In genomic region chr15:34233614-34234013, GRCh38 we compare ENCODE assay signal across 22 cellular contexts. TPM values are rescaled to one million over a fixed set of nuclear protein-coding genes. Genes with fewer than 3 reads are reported as not detected.
DNase-seq lines count a peak whose midpoint lies in the region; ATAC-seq, FAIRE-seq and TF ChIP-seq lines count a peak whose summit lies in the region.
"Had no signal": no experiment of that assay in that cellular context is flagged by ENCODE, and none has a peak within 500 bp of the region (broad histone marks: within the 10 kb centered on the region; RNA-seq: fewer than 3 reads in every experiment).

No MANE protein-coding gene starts in this region.

- H3K9me3 ChIP-seq in GM12878 (replicated peaks; ENCODE audit: control insufficient read depth, insufficient read depth, low read length) (no peaks in the 10 kb centered on the region), upper lobe of left lung (no peaks in the 10 kb centered on the region), endodermal cell (ENCODE audit: control insufficient read depth, low read length) (no peaks in the 10 kb centered on the region)
- H3K9me3 ChIP-seq: ascending aorta, tibial nerve had no signal

- in situ Hi-C loops in GM12878 (cut with MboI): loop anchor here (25.0 kb wide), 1 partner anchor 354 kb away; the partner anchor contains the start of gene GOLGA8B

- no peak overlapping the region for H2AFZ ChIP-seq in GM12878 (ENCODE audit: control insufficient read depth, low read depth, low read length)

- peaks cover 0 to 7% of the 10 kb centered on the region in 2 donors for H3K36me3 Mint-ChIP-seq in activated naive CD4-positive, alpha-beta T cell treated with anti-CD3 and anti-CD28 coated beads, Interleukin-2, amount 50 U/mL, for 72 hours
- H3K36me3 Mint-ChIP-seq in endodermal cell (ENCODE audit: low read depth): peaks cover 42% of the 10 kb centered on the region

- no peak for DNase-seq in activated naive CD4-positive, alpha-beta T cell treated with anti-CD3 and anti-CD28 coated beads, Interleukin-2, amount 50 U/mL, for 72 hours (ENCODE audit: low spot score in 2 of 2)
- no peak for DNase-seq in activated naive CD4-positive, alpha-beta T cell treated with anti-CD3 and anti-CD28 coated beads, Interleukin-2, amount 50 U/mL, for 16 hours
- DNase-seq in NCI-H510A (lab: John Stamatoyannopoulos, UW) (peak; percentile 31), GM12878 (ENCODE audit: low read depth, low spot score) (no peak), upper lobe of left lung (peak in 1 of 2 donors; percentile 72), endodermal cell (no peak), T-helper 1 cell (no peak)
- DNase-seq: activated CD4-positive, alpha-beta T cell treated with anti-CD3 and anti-CD28 coated beads, Interleukin-2, amount 50 U/mL, for 48 hours; activated effector memory CD4-positive, alpha-beta T cell treated with Interleukin-2 at 50 U/mL for 16 hours; HFFc6; IMR-90; mammary epithelial cell; NCI-H1694; NCI-H748 treated with DMSO at 0.1 percent for 48 hours; occipital lobe; stimulated activated CD4-positive, alpha-beta T cell treated with anti-CD3 and anti-CD28 coated beads, Interleukin-15, amount 100 ng/mL, for 24 hours; stimulated activated naive CD4-positive, alpha-beta T cell; WERI-Rb-1 had no signal

- ATAC-seq in activated naive CD4-positive, alpha-beta T cell treated with anti-CD3 and anti-CD28 coated beads, Interleukin-2, amount 50 U/mL, for 72 hours: peak; percentile 49 to 61
- ATAC-seq in GM12878: no peak
- ATAC-seq in upper lobe of left lung (ENCODE audit: low FRiP score in 2 of 2): peak; percentile 42 to 89
- ATAC-seq in GM18519 (IDR thresholded peaks at IDR 0.05; ENCODE audit: low FRiP score, unreplicated experiment): no peak

- RAD21 ChIA-PET in GM12878 (lab: Charles Lee; ENCODE audit: unreplicated experiment): no interaction called here

- H3K4me3 Mint-ChIP-seq in endodermal cell: no peak overlapping the region
- H3K4me3 Mint-ChIP-seq: HFFc6 had no signal

- CTCF ChIA-PET in GM12878 (lab: Yijun Ruan, JAX): interaction anchor here (0.7 to 2.0 kb wide), 5 partner anchors 8 to 134 kb away, joined by 3 to 7 read pairs (median 4); partner anchors contain the start of gene LPCAT4

- WGBS in GM12878 (ENCODE audit: insufficient coverage, insufficient replicate concordance, low lambda C conversion rate, missing lambda C conversion rate): 24% methylated on average over 6 of the region's 6 CpGs
- 68 to 73% methylated on average over 6 of the region's 6 CpGs for WGBS in upper lobe of left lung, 2 donors
- 90 to 100% methylated on average over 4 to 6 of the region's 6 CpGs for whole genome bisulfite sequencing in endodermal cell (ENCODE audit: insufficient coverage in 1 of 2, insufficient read length in 1 of 2), 2 experiments

- no peaks in the 10 kb centered on the region for H3K4me1 Mint-ChIP-seq in endodermal cell

- H3K4me1 ChIP-seq in GM12878 (ENCODE audit: control insufficient read depth, insufficient read depth, low read length) (no peaks in the 10 kb centered on the region), upper lobe of left lung (peaks cover 0 to 4% (median 0%) of the 10 kb centered on the region in 4 donors), endodermal cell (ENCODE audit: control insufficient read depth, insufficient read depth, low read length) (no peaks in the 10 kb centered on the region)
- H3K4me1 ChIP-seq: ascending aorta, tibial nerve had no signal

- H3K9ac ChIP-seq in GM12878 (ENCODE audit: control insufficient read depth, insufficient read depth, low read length): no peak overlapping the region
- no peak overlapping the region for H3K9ac ChIP-seq in endodermal cell (ENCODE audit: extremely low read depth, low read length, poor library complexity, severe bottlenecking)

- H3K4me3 ChIP-seq in GM12878: no peak overlapping the region
- no peak overlapping the region for H3K4me3 ChIP-seq in upper lobe of left lung
- H3K4me3 ChIP-seq in endodermal cell (ENCODE audit: low read length): no peak overlapping the region
- H3K4me3 ChIP-seq: ascending aorta, tibial nerve had no signal

- no peaks in the 10 kb centered on the region for H3K27me3 Mint-ChIP-seq in endodermal cell (ENCODE audit: insufficient read depth)

- H3K79me2 ChIP-seq in GM12878 (ENCODE audit: control insufficient read depth, insufficient read depth, low read length): no peaks in the 10 kb centered on the region

- intact Hi-C loops in GM12878 (cut with micrococcal nuclease; ENCODE audit: unreplicated experiment): no loop called here

- H3K27ac Mint-ChIP-seq in activated naive CD4-positive, alpha-beta T cell treated with anti-CD3 and anti-CD28 coated beads, Interleukin-2, amount 50 U/mL, for 72 hours: peak overlapping the region in 1 of 2 donors; percentile 12
- H3K27ac Mint-ChIP-seq in endodermal cell: no peak overlapping the region
- H3K27ac Mint-ChIP-seq: HFFc6 had no signal

- TF ChIP-seq CTCF in GM12878 (IDR thresholded peaks at IDR 0.05 in 2 of 3, conservative IDR thresholded peaks at IDR 0.05 in 1 of 3; ENCODE audit: control insufficient read depth in 2 of 3, extremely low read depth in 1 of 3, insufficient read depth in 1 of 3, low read depth in 3 of 3, low read length in 3 of 3): no peak
- TF ChIP-seq CTCF in upper lobe of left lung (IDR thresholded peaks at IDR 0.05): no peak
- no peak for TF ChIP-seq CTCF in endodermal cell (conservative IDR thresholded peaks at IDR 0.05)

- H3K27me3 ChIP-seq in GM12878 (replicated peaks in 1 of 2; ENCODE audit: control insufficient read depth in 2 of 2, insufficient read depth in 2 of 2, low read length in 1 of 2): no peaks in the 10 kb centered on the region
- H3K27me3 ChIP-seq in upper lobe of left lung: no peaks in the 10 kb centered on the region
- H3K27me3 ChIP-seq in endodermal cell (ENCODE audit: control insufficient read depth, insufficient read depth, low read length, poor library complexity, severe bottlenecking): no peaks in the 10 kb centered on the region
- H3K27me3 ChIP-seq: ascending aorta, tibial nerve had no signal

- no TSS peak for BruUV-seq in GM12878 (replicated peaks; lab: Mats Ljungman, UMichigan)

- POLR2A ChIA-PET in GM12878 (lab: Charles Lee): interaction anchor here (0.6 to 0.9 kb wide), 2 partner anchors 23 to 136 kb away, joined by 3 read pairs; no protein-coding TSS in a partner anchor

- no peak for FAIRE-seq in GM12878 (lab: Jason Lieb, UNC)
- FAIRE-seq: GM18507 had no signal

- peaks cover 5 to 52% of the 10 kb centered on the region in 2 experiments for H3K36me3 ChIP-seq in GM12878 (ENCODE audit: control insufficient read depth in 2 of 2, insufficient read depth in 2 of 2, low read length in 1 of 2)
- H3K36me3 ChIP-seq in upper lobe of left lung: peaks cover 28 to 95% (median 60%) of the 10 kb centered on the region in 4 donors
- H3K36me3 ChIP-seq in endodermal cell (ENCODE audit: control insufficient read depth, insufficient read depth, low read length): peaks cover 29% of the 10 kb centered on the region

- TF ChIP-seq EP300 in GM12878 (IDR thresholded peaks at IDR 0.05; ENCODE audit: borderline replicate concordance in 1 of 2, control insufficient read depth in 1 of 2, low read depth in 2 of 2, low read length in 2 of 2) (no peak), upper lobe of left lung (IDR thresholded peaks at IDR 0.05) (peak in 1 of 4 donors; percentile 56)

- H3K27ac ChIP-seq in GM12878 (ENCODE audit: control insufficient read depth, insufficient read depth): no peak overlapping the region
- peak overlapping the region in 1 of 4 donors; percentile 22 for H3K27ac ChIP-seq in upper lobe of left lung
- no peak overlapping the region for H3K27ac ChIP-seq in endodermal cell (ENCODE audit: low read depth, low read length)
- H3K27ac ChIP-seq: ascending aorta, tibial nerve, WERI-Rb-1 had no signal

- TF ChIP-seq RAD21 in GM12878 (IDR thresholded peaks at IDR 0.05; ENCODE audit: insufficient read depth, low read depth, low read length): no peak

- SMC1A ChIA-PET in GM12878 (lab: Charles Lee; ENCODE audit: uncharacterized antibody, unreplicated experiment): interaction anchor here (0.7 to 1.8 kb wide), 5 partner anchors 8 to 134 kb away, joined by 3 to 8 read pairs (median 5); partner anchors contain the start of gene LPCAT4

- H3K9me3 Mint-ChIP-seq in activated naive CD4-positive, alpha-beta T cell treated with anti-CD3 and anti-CD28 coated beads, Interleukin-2, amount 50 U/mL, for 72 hours: no peaks in the 10 kb centered on the region
- no peaks in the 10 kb centered on the region for H3K9me3 Mint-ChIP-seq in endodermal cell
- H3K9me3 Mint-ChIP-seq: HFFc6 had no signal

- TF ChIP-seq POLR2A in GM12878 (IDR thresholded peaks at IDR 0.05; ENCODE audit: low read depth, low read length) (0 out of 2 replicates have a peak, but pooled peaks have one; percentile 26), upper lobe of left lung (IDR thresholded peaks at IDR 0.05) (no peak)

- no peak overlapping the region for H3K4me2 ChIP-seq in GM12878 (ENCODE audit: control insufficient read depth, insufficient read depth)

- H4K20me1 ChIP-seq in GM12878 (ENCODE audit: control insufficient read depth, insufficient read depth): no peaks in the 10 kb centered on the region

RNA-seq across cellular contexts. Expression of gene EMC4, which starts 8.8 kb away (rescaled TPM):
- total RNA-seq in activated naive CD4-positive, alpha-beta T cell treated with anti-CD3 and anti-CD28 coated beads, Interleukin-2, amount 50 U/mL, for 72 hours: 100 to 1,000 TPM in 1 of 2 donors, 10 to 100 TPM in 1; 90.4 to 107 TPM
- total RNA-seq in GM12878 (2013; cell fraction: nucleolus; rRNA removed): 53.0 and 53.2 TPM in 2 replicates
- total RNA-seq in GM12878 (2014; rRNA removed): 115 and 118 TPM in 2 replicates
- 77.3 and 79.3 TPM in 2 replicates for total RNA-seq in GM12878 (2014; rRNA removed; fragmentation: Illumina TruSeq; extraction: Trizol)
- total RNA-seq in GM12878 (2021): 71.9 and 76.0 TPM in 2 replicates
- 55.1 TPM for polyA plus RNA-seq in GM12878 (2011; ENCODE audit: low read depth)
- polyA plus RNA-seq in GM12878 (2011; rRNA removed): 51.9 and 68.5 TPM in 2 replicates
- polyA plus RNA-seq in GM12878 (2011; cell fraction: cytosol; rRNA removed): 60.2 and 77.6 TPM in 2 replicates
- polyA plus RNA-seq in GM12878 (2011; cell fraction: nucleus; rRNA removed): 42.4 and 50.9 TPM in 2 replicates
- polyA plus RNA-seq in GM12878 (2012): 61.7 and 66.4 TPM in 2 replicates
- 85.6 and 93.9 TPM in 2 replicates for polyA plus RNA-seq in GM12878 (2014; fragmentation: Illumina TruSeq; extraction: Trizol)
- 10 to 100 TPM; 37.0 to 63.8 TPM for polyA plus RNA-seq in GM12878 (2014; fragmentation: Nextera tagmentation; extraction: Ambion mirVana)
- 123 and 139 TPM in 2 replicates for polyA plus RNA-seq in GM12878 (2014; rRNA removed)
- 100 to 1,000 TPM; 157 to 169 TPM for polyA plus RNA-seq in GM12878 (2016; fragmentation: Nextera tagmentation; extraction: Ambion mirVana)
- polyA minus RNA-seq in GM12878 (2011; rRNA and poly(A)+ RNA removed): 23.4 and 26.5 TPM in 2 replicates
- 15.9 and 20.5 TPM in 2 replicates for polyA minus RNA-seq in GM12878 (2011; cell fraction: cytosol; rRNA and poly(A)+ RNA removed)
- polyA minus RNA-seq in GM12878 (2011; cell fraction: nucleus; rRNA and poly(A)+ RNA removed): 13.9 and 26.2 TPM in 2 replicates
- 100 to 1,000 TPM in 3 of 6 donors, 10 to 100 TPM in 3; 41.9 to 147 (median 99.5) TPM for total RNA-seq in upper lobe of left lung
- total RNA-seq in endodermal cell: 10 to 100 TPM; 90.3 to 94.5 TPM
- 86.7 TPM for polyA plus RNA-seq in endodermal cell (2013, experiment 1 of 2)
- 84.8 TPM for polyA plus RNA-seq in endodermal cell (2013, experiment 2 of 2)

RNA-seq across cellular contexts. Expression of gene KATNBL1, which starts 23.7 kb away (rescaled TPM):
- 10 to 100 TPM; 49.9 to 53.0 TPM for total RNA-seq in activated naive CD4-positive, alpha-beta T cell treated with anti-CD3 and anti-CD28 coated beads, Interleukin-2, amount 50 U/mL, for 72 hours
- total RNA-seq in GM12878 (2013; cell fraction: nucleolus; rRNA removed): 245 and 249 TPM in 2 replicates
- total RNA-seq in GM12878 (2014; rRNA removed) (28.9 and 35.2 TPM in 2 replicates), GM12878 (2014; rRNA removed; fragmentation: Illumina TruSeq; extraction: Trizol) (39.4 and 39.5 TPM in 2 replicates), GM12878 (2021) (29.6 and 31.3 TPM in 2 replicates), upper lobe of left lung (10 to 100 TPM; 26.5 to 71.2 (median 55.2) TPM), endodermal cell (10 to 100 TPM; 54.3 to 71.8 TPM)
- polyA plus RNA-seq in GM12878 (2011; ENCODE audit: low read depth): 5.0 TPM
- polyA plus RNA-seq in GM12878 (2011; rRNA removed) (42.9 and 75.6 TPM in 2 replicates), GM12878 (2014; fragmentation: Illumina TruSeq; extraction: Trizol) (27.2 and 37.2 TPM in 2 replicates), GM12878 (2014; fragmentation: Nextera tagmentation; extraction: Ambion mirVana) (10 to 100 TPM in 1 of 2 experiments, 1 to 10 TPM in 1; 7.8 to 11.9 TPM), GM12878 (2014; rRNA removed) (22.3 and 28.6 TPM in 2 replicates), GM12878 (2016; fragmentation: Nextera tagmentation; extraction: Ambion mirVana) (10 to 100 TPM; 54.9 to 58.8 TPM)
- 9.8 and 11.5 TPM in 2 replicates for polyA plus RNA-seq in GM12878 (2011; cell fraction: cytosol; rRNA removed)
- 48.5 and 48.9 TPM in 2 replicates for polyA plus RNA-seq in GM12878 (2011; cell fraction: nucleus; rRNA removed)
- 10.9 and 20.4 TPM in 2 replicates for polyA plus RNA-seq in GM12878 (2012)
- 13.4 and 17.9 TPM in 2 replicates for polyA minus RNA-seq in GM12878 (2011; rRNA and poly(A)+ RNA removed)
- 10.1 and 12.2 TPM in 2 replicates for polyA minus RNA-seq in GM12878 (2011; cell fraction: cytosol; rRNA and poly(A)+ RNA removed)
- 24.2 and 41.2 TPM in 2 replicates for polyA minus RNA-seq in GM12878 (2011; cell fraction: nucleus; rRNA and poly(A)+ RNA removed)
- 74.8 TPM for polyA plus RNA-seq in endodermal cell (2013, experiment 1 of 2)
- polyA plus RNA-seq in endodermal cell (2013, experiment 2 of 2): 72.4 TPM

Comparison
In these comparisons a context has a peak if more than half of its experiments do, and no peak if none do; other contexts are left out.
1. ATAC-seq: peak in activated naive CD4-positive, alpha-beta T cell treated with anti-CD3 and anti-CD28 coated beads, Interleukin-2, amount 50 U/mL, for 72 hours (2 of 2) and upper lobe of left lung (2 of 2); none in GM12878 (single experiment) and GM18519 (single experiment).